Comparison of ENCODE assay signal across 24 cellular contexts in genomic region chr16:27699540-27699939, GRCh38.
DNase-seq lines count a peak whose midpoint lies in the region; ATAC-seq and TF ChIP-seq lines count a peak whose summit lies in the region.
"Had no signal": no experiment of that assay in that cellular context is flagged by ENCODE, and none has a peak within 500 bp of the region (broad histone marks: within the 10 kb centered on the region; RNA-seq: fewer than 3 reads in every experiment).

No MANE protein-coding gene starts in this region.

- H3K27ac Mint-ChIP-seq in chondrocyte (ENCODE audit: unreplicated experiment) (no peak overlapping the region), HFFc6 (no peak overlapping the region)
- H3K27ac Mint-ChIP-seq: B cell, CD14-positive monocyte, IgD-negative memory B cell had no signal

- ATAC-seq in Right ventricle myocardium superior (ENCODE audit: poor library complexity): no peak
- ATAC-seq in HG03342 (IDR thresholded peaks at IDR 0.05; ENCODE audit: unreplicated experiment): no peak
- no peak for ATAC-seq in HG03280 (IDR thresholded peaks at IDR 0.05; ENCODE audit: unreplicated experiment)
- no peak for ATAC-seq in GM19467 (IDR thresholded peaks at IDR 0.05; ENCODE audit: unreplicated experiment)
- ATAC-seq: PC-3, SK-N-SH treated with all-trans-retinoic acid at 6 μM for 48 hours had no signal

- TF ChIP-seq CTCF in chondrocyte (IDR thresholded peaks at IDR 0.05): no peak
- no peak for TF ChIP-seq CTCF in HFFc6 (IDR thresholded peaks at IDR 0.05)

- no peaks in the 10 kb centered on the region for H3K27me3 Mint-ChIP-seq in chondrocyte (ENCODE audit: low read depth)
- H3K27me3 Mint-ChIP-seq in HFFc6 (ENCODE audit: insufficient read depth): no peaks in the 10 kb centered on the region; the same call in 1 of the 2 replicates
- H3K27me3 Mint-ChIP-seq: B cell, IgD-negative memory B cell had no signal

- peak; percentile 72 for DNase-seq in cardiac septum (ENCODE audit: low spot score)
- DNase-seq in Right ventricle myocardium superior: no peak
- DNase-seq in chondrocyte (ENCODE audit: low spot score): peak; percentile 57
- DNase-seq in mesenteric fat pad (ENCODE audit: low spot score): peak; percentile 18
- DNase-seq in HFFc6: no peak
- DNase-seq: DMS153; DND-41; MM.1S; NCI-H1417; NCI-H1694; NCI-H2029 treated with DMSO at 0.1 percent for 48 hours; NCI-H446 treated with DMSO at 0.1 percent for 48 hours; NCI-H526; NCI-H82; NK-92 treated with Interleukin-12 subunit alpha and Interleukin-12 subunit beta, amount 100 ng/mL, for 24 hours; PC-3; SJCRH30 had no signal

- no peak overlapping the region for H3K4me3 Mint-ChIP-seq in chondrocyte (ENCODE audit: unreplicated experiment)
- H3K4me3 Mint-ChIP-seq in HFFc6: no peak overlapping the region
- H3K4me3 Mint-ChIP-seq: B cell, CD14-positive monocyte, IgD-negative memory B cell had no signal

- H3K9me3 Mint-ChIP-seq in chondrocyte (ENCODE audit: low read depth): peaks cover 2% of the 10 kb centered on the region
- H3K9me3 Mint-ChIP-seq in HFFc6: no peaks in the 10 kb centered on the region

- peaks cover 16% of the 10 kb centered on the region for H3K4me1 Mint-ChIP-seq in chondrocyte (ENCODE audit: low read depth)
- H3K4me1 Mint-ChIP-seq in HFFc6 (ENCODE audit: low read depth): peaks cover 13% of the 10 kb centered on the region
- H3K4me1 Mint-ChIP-seq: B cell, CD14-positive monocyte, IgD-negative memory B cell had no signal

- intact Hi-C loops in cardiac septum (cut with DNase I) (no loop called here), Right ventricle myocardium superior (cut with DNase I) (no loop called here)

- H3K36me3 Mint-ChIP-seq in chondrocyte (ENCODE audit: low read depth) (peaks cover 12% of the 10 kb centered on the region), HFFc6 (ENCODE audit: low read depth) (no peaks in the 10 kb centered on the region)

Comparison
In these comparisons a context has a peak if more than half of its experiments do, and no peak if none do; other contexts are left out.
1. DNase-seq: peak in cardiac septum (single experiment), chondrocyte (single experiment) and mesenteric fat pad (single experiment); none in Right ventricle myocardium superior (single experiment) and HFFc6 (single experiment).